8 cellular contexts compared by ENCODE assay signal in the genomic region with DNA sequence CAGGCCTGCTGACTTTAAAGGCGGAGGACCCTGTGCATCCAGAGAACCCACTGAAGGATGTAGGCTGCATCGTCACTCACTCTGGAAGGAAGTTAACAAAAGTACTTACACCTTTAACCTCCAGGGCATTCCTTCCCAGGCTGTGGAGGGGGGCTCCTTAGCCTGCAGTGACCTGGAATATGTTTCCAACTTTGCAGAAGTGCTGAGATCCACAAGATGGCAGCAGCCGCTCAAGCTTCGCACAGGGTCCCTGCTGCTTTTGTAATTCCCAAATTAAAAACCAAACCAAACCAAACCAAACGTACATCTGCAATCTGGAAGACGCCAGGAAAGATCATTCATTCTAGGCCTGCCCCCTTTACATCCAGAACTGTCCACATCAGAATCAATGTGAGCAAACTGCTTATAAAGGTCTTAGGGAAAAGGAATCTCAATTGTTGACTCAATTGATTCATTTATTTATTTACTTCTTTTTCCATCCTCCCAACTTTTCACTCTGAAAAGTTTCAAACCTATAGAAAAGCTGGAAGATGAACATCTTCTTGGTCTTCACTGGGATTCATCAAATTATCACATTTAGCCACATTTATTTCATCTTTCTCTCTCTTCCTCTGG.
DNase-seq lines count a peak whose midpoint lies in the region; ATAC-seq and TF ChIP-seq lines count a peak whose summit lies in the region.

No MANE protein-coding gene starts in this region.

- H3K36me3 ChIP-seq in BE2C (no peaks in the 10 kb centered on the region), colonic mucosa (no peaks in the 10 kb centered on the region)

- peaks cover 21% of the 10 kb centered on the region for H3K27me3 ChIP-seq in BE2C
- no peaks in the 10 kb centered on the region for H3K27me3 ChIP-seq in colonic mucosa

- H3K4me1 ChIP-seq in BE2C (no peaks in the 10 kb centered on the region), colonic mucosa (no peaks in the 10 kb centered on the region)

- DNase-seq in BE2C (peak; percentile 54), NCI-H524 (lab: John Stamatoyannopoulos, UW) (peak; percentile 74 to 88), colonic mucosa (no peak), medulla oblongata (ENCODE audit: extremely low spot score) (peak; percentile 39)
- no peak for DNase-seq in activated CD4-positive, CD25-positive, alpha-beta regulatory T cell (lab: John Stamatoyannopoulos, UW)

- H3K27ac ChIP-seq in colonic mucosa = no peak overlapping the region

- H3K4me3 ChIP-seq in BE2C (ENCODE audit: low read depth, low read length) (no peak overlapping the region), colonic mucosa (no peak overlapping the region)

- peak; percentile 83 for TF ChIP-seq CTCF in BE2C (IDR thresholded peaks at IDR 0.05; ENCODE audit: low read depth, low read length)
- peak; percentile 82 for TF ChIP-seq CTCF in GM12872 (IDR thresholded peaks at IDR 0.05; ENCODE audit: insufficient read depth, low read depth, low read length)
- peak; percentile 30 for TF ChIP-seq CTCF in colonic mucosa (IDR thresholded peaks at IDR 0.05)

- H3K9me3 ChIP-seq in BE2C = no peaks in the 10 kb centered on the region
- H3K9me3 ChIP-seq in colonic mucosa = no peaks in the 10 kb centered on the region

- intact Hi-C loops in colonic mucosa (cut with DNase I) = loop anchor here (10.0 kb wide), 3 partner anchors 370 to 870 kb away; no protein-coding TSS in a partner anchor

- H3K9ac ChIP-seq in colonic mucosa (ENCODE audit: low read depth in 2 of 2, low read length in 2 of 2) = no peak overlapping the region

- ATAC-seq in GM21529 (IDR thresholded peaks at IDR 0.05; ENCODE audit: unreplicated experiment) = no peak
- no peak for ATAC-seq in GM18873 (IDR thresholded peaks at IDR 0.05; ENCODE audit: low FRiP score, unreplicated experiment)

Comparison
In these comparisons a context has a peak if more than half of its experiments do, and no peak if none do; other contexts are left out.
1. DNase-seq: peak in BE2C (single experiment), NCI-H524 (2 of 2) and medulla oblongata (single experiment); none in colonic mucosa (single experiment) and activated CD4-positive, CD25-positive, alpha-beta regulatory T cell (0 of 4).
2. CTCF ChIP-seq: peak in every context shown above with its lines; median percentile 83 in BE2C; 82 in GM12872; 30 in colonic mucosa.